ENCODE assay signal across 8 cellular contexts in the genomic region with DNA sequence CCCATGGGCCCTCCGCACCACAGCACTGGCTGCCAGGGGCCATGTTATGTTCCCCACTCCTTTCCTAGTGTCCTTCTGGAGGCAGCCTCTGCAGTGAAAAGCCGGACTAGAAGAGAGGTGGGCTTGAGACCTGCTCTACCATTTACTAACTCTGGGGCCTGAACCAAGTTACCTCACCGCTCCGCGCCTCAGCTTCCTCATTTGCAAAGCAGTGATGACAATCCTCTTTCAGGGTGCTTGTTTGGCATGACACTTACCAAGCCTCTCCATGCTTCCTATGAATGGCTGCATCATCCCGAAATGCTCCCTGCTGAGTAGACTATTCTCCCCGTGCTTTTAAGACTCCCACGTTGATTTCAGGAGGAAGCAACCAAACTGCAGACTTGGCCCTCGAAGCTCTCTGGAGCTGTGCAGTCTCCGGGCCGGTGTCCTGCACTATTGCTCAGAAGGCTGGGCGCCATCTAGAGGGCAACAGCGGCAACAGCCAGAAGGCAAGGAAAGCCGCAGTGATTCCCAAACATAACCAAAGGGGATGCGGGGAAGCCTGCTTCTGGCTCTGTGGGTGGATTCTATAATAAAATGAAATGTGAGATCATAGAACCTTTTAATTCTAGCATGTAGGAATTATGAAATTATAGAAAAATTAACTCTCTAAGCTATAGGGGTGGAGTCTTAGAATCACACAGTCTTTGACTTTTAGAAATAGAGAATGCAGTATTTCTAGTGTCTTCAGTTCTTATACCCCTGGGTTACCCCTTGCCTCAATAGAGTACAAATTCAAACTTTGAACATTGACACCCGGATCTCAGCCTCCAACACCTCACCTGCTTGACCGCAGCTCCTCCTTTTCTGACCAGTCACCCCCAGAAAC.
A peak's percentile ranks its signal among the peaks of the same experiment; 100 is the strongest.
DNase-seq lines count a peak whose midpoint lies in the region; ATAC-seq and TF ChIP-seq lines count a peak whose summit lies in the region.

No MANE protein-coding gene starts in this region.

- H3K27me3 ChIP-seq in HUES48 (ENCODE audit: control insufficient read depth, insufficient read depth, low read length) (no peaks in the 10 kb centered on the region), ovary (no peaks in the 10 kb centered on the region)

- TF ChIP-seq CTCF in ovary (IDR thresholded peaks at IDR 0.05): peak; percentile 37 to 69 (median 41)

- peaks cover 14% of the 10 kb centered on the region for H3K4me1 ChIP-seq in HUES48 (ENCODE audit: control insufficient read depth, insufficient read depth, low read length)
- no peaks in the 10 kb centered on the region for H3K4me1 ChIP-seq in ovary (ENCODE audit: insufficient read depth)

- peak; percentile 85 for DNase-seq in G401 (ENCODE audit: low spot score)
- DNase-seq in OCI-M1 (lab: John Stamatoyannopoulos, UW): peak; percentile 61
- DNase-seq in activated effector memory CD4-positive, alpha-beta T cell treated with Interleukin-2 at 50 U/mL for 16 hours: peak; percentile 5
- peak; percentile 67 for DNase-seq in glomerular visceral epithelial cell (ENCODE audit: extremely low spot score)
- DNase-seq in ovary: peak; percentile 59 to 87 (median 72)

- in situ Hi-C loops in G401 (cut with HindIII; ENCODE audit: low sequenced_read_pairs): no loop called here

- intact Hi-C loops in ovary (cut with DNase I): loop anchor here in 2 of 4 donors (5.0 to 10.0 kb wide), 2 partner anchors 412 to 506 kb away; no protein-coding TSS in a partner anchor

- 33 to 36% (median 34%) methylated on average over 17 of the region's 17 CpGs for WGBS in ovary, 3 donors

- H3K9me3 ChIP-seq in HUES48 (ENCODE audit: control insufficient read depth, insufficient read depth, low read length) (no peaks in the 10 kb centered on the region), ovary (no peaks in the 10 kb centered on the region)

- H3K36me3 ChIP-seq in HUES48 (ENCODE audit: control insufficient read depth, insufficient read depth, low read length) (no peaks in the 10 kb centered on the region), ovary (no peaks in the 10 kb centered on the region)

- peak; percentile 85 for ATAC-seq in GM21576 (IDR thresholded peaks at IDR 0.05; ENCODE audit: unreplicated experiment)
- ATAC-seq in GM21447 (IDR thresholded peaks at IDR 0.05; ENCODE audit: unreplicated experiment): no peak

- no peak for TF ChIP-seq POLR2A in ovary (IDR thresholded peaks at IDR 0.05)

- no peak overlapping the region for H3K4me3 ChIP-seq in HUES48 (ENCODE audit: low read depth, low read length)
- no peak overlapping the region for H3K4me3 ChIP-seq in ovary

- no peak for TF ChIP-seq EP300 in ovary (IDR thresholded peaks at IDR 0.05)

- H3K27ac ChIP-seq in HUES48 (ENCODE audit: low read depth, low read length): peak overlapping the region; percentile 16
- no peak overlapping the region for H3K27ac ChIP-seq in ovary

- no peak overlapping the region for H3K9ac ChIP-seq in HUES48 (ENCODE audit: low read depth, low read length)

Comparison
In these comparisons a context has a peak if more than half of its experiments do, and no peak if none do; other contexts are left out.
1. DNase-seq: peak in every context shown above with its lines; median percentile 85 in G401; 72 in ovary; 67 in glomerular visceral epithelial cell; 61 in OCI-M1; 5 in activated effector memory CD4-positive, alpha-beta T cell treated with Interleukin-2 at 50 U/mL for 16 hours.